In the genomic region with DNA sequence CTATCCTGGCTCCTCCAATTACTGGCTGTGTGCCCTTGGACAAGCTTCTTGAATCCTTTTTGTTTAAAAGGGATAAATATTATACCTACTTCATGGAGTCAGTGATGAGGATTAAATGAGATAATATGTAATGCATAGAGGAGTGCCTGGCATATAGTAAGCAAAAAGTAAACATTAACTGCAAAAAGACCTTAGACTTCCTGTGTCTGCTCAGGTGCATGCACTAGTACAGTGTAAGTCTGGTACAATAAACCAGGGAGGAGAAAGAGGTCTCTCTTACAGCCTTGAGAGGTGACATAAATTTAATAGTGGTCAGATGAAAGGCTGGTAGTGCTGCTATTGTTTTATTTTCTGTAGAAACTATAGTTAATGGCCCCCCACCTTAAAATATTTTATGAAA, we compare ENCODE assay signal across 9 cellular contexts.
"Had no signal": no experiment of that assay in that cellular context is flagged by ENCODE, and none has a peak within 500 bp of the region (broad histone marks: within the 10 kb centered on the region; RNA-seq: fewer than 3 reads in every experiment).

No MANE protein-coding gene starts in this region.

- ATAC-seq: GM23338, HCT116 had no signal

- H3K27ac ChIP-seq: GM23248 had no signal

- H3K4me2 ChIP-seq: GM23338 had no signal

- H3K36me3 ChIP-seq: HAP-1 had no signal

- H3K9ac ChIP-seq: GM23248 had no signal

- H3K9me3 ChIP-seq: HAP-1 had no signal

- DNase-seq: GM23248, GOT3, H7, H9, HCEC 1CT, HFFc6 had no signal

- H2AFZ ChIP-seq: GM23248, GM23338 had no signal

- H3K4me3 ChIP-seq: GM23248, GM23338, HAP-1 had no signal

- H3K4me1 ChIP-seq: HAP-1 had no signal
